Comparison of ENCODE assay signal across 18 cellular contexts in genomic region chr4:26525136-26525535, GRCh38. TPM values are rescaled to one million over a fixed set of nuclear protein-coding genes. Genes with fewer than 3 reads are reported as not detected.
DNase-seq lines count a peak whose midpoint lies in the region; ATAC-seq and TF ChIP-seq lines count a peak whose summit lies in the region.
"Had no signal": no experiment of that assay in that cellular context is flagged by ENCODE, and none has a peak within 500 bp of the region (broad histone marks: within the 10 kb centered on the region; RNA-seq: fewer than 3 reads in every experiment).

No MANE protein-coding gene starts in this region.

- no peaks in the 10 kb centered on the region for H3K79me2 ChIP-seq in mesendoderm (ENCODE audit: control insufficient read depth, insufficient read depth, low read length)

- H3K4me3 ChIP-seq in AG10803 (ENCODE audit: low read length) = no peak overlapping the region
- H3K4me3 ChIP-seq in choroid plexus epithelial cell (ENCODE audit: low read depth, low read length) = no peak overlapping the region
- H3K4me3 ChIP-seq in mesendoderm (ENCODE audit: low read length) = no peak overlapping the region
- H3K4me3 ChIP-seq: lower lobe of right lung, sigmoid colon, SK-N-MC, tibial artery had no signal

- no peaks in the 10 kb centered on the region for H3K4me1 ChIP-seq in mesendoderm (ENCODE audit: control insufficient read depth, low read depth, low read length)
- H3K4me1 ChIP-seq: lower lobe of right lung, tibial artery had no signal

- DNase-seq in AG10803 (ENCODE audit: low read depth) (peak; percentile 75), LHCN-M2 (ENCODE audit: low read depth) (peak; percentile 75), choroid plexus epithelial cell (ENCODE audit: low read depth) (peak; percentile 35), mesendoderm (peak; percentile 14), NCI-H2171 treated with DMSO at 0.1 percent for 48 hours (lab: John Stamatoyannopoulos, UW) (no peak), midbrain (lab: John Stamatoyannopoulos, UW) (no peak)
- no peak for DNase-seq in activated T-cell treated with anti-CD3 and anti-CD28 coated beads, Interleukin-2, amount 50 U/mL, for 48 hours
- DNase-seq: activated CD4-positive, alpha-beta memory T cell treated with anti-CD3 and anti-CD28 coated beads, Interleukin-2, amount 10 ng/mL, durations not matched to agents 7 days and 5 days; DMS153; H9; KBM-7; lower lobe of right lung; NCI-H446; sigmoid colon; stimulated activated CD4-positive, alpha-beta T cell treated with anti-CD3 and anti-CD28 coated beads, Interleukin-4, amount 100 ng/mL, for 1 hour; tibial artery had no signal

- ATAC-seq in HG02763 (IDR thresholded peaks at IDR 0.05; ENCODE audit: unreplicated experiment) = no peak
- ATAC-seq: lower lobe of right lung had no signal

- no peak overlapping the region for H3K27ac ChIP-seq in mesendoderm (ENCODE audit: low read depth, low read length)
- H3K27ac ChIP-seq: lower lobe of right lung, sigmoid colon, SK-N-MC, tibial artery had no signal

- H3K36me3 ChIP-seq in mesendoderm (ENCODE audit: control insufficient read depth, insufficient read depth, low read length) = no peaks in the 10 kb centered on the region
- H3K36me3 ChIP-seq: lower lobe of right lung, sigmoid colon, tibial artery had no signal

- no peak overlapping the region for H3K18ac ChIP-seq in mesendoderm (ENCODE audit: low read length)

- WGBS in mesendoderm (ENCODE audit: extremely low coverage, insufficient coverage, low lambda C conversion rate) = no CpG with 5 or more reads among the region's 1 CpG

- no peak overlapping the region for H4K5ac ChIP-seq in mesendoderm (ENCODE audit: low read length)

- no peak overlapping the region for H3K4me2 ChIP-seq in mesendoderm (ENCODE audit: low read length)

- no peak overlapping the region for H2BK120ac ChIP-seq in mesendoderm (ENCODE audit: low read depth, low read length)

- H3K27me3 ChIP-seq in mesendoderm (ENCODE audit: insufficient read depth, low read length, poor library complexity) = no peaks in the 10 kb centered on the region
- H3K27me3 ChIP-seq: sigmoid colon had no signal

- H3K56ac ChIP-seq in mesendoderm (ENCODE audit: low read length) = no peak overlapping the region

- no peaks in the 10 kb centered on the region for H3K79me1 ChIP-seq in mesendoderm (ENCODE audit: low read length)

- no peak overlapping the region for H2AK5ac ChIP-seq in mesendoderm (ENCODE audit: low read length)

- H2BK5ac ChIP-seq in mesendoderm (ENCODE audit: low read length) = no peak overlapping the region

- H4K8ac ChIP-seq in mesendoderm (ENCODE audit: low read depth, low read length) = no peak overlapping the region

- H3K4ac ChIP-seq in mesendoderm (ENCODE audit: low read depth, low read length) = no peak overlapping the region

- no peak overlapping the region for H2BK15ac ChIP-seq in mesendoderm (replicated peaks; ENCODE audit: low read depth)

- TF ChIP-seq CTCF in AG10803 (conservative IDR thresholded peaks at IDR 0.05; ENCODE audit: low read length) (no peak), choroid plexus epithelial cell (conservative IDR thresholded peaks at IDR 0.05; ENCODE audit: low read depth, low read length) (no peak)

- no peak overlapping the region for H3K9ac ChIP-seq in mesendoderm (ENCODE audit: low read length)

- no peak overlapping the region for H3K23ac ChIP-seq in mesendoderm (ENCODE audit: low read length)

RNA-seq across cellular contexts. Expression of gene CCKAR, which starts 34.9 kb away (rescaled TPM):
- total RNA-seq in LHCN-M2 (2014; rRNA removed) = not detected in 2 replicates
- not detected for polyA plus RNA-seq in LHCN-M2 (2012)
- not detected for polyA plus RNA-seq in mesendoderm (2013, experiment 1 of 2)
- not detected for polyA plus RNA-seq in mesendoderm (2013, experiment 2 of 2)
- total RNA-seq: activated CD4-positive, alpha-beta memory T cell treated with anti-CD3 and anti-CD28 coated beads, Interleukin-2, amount 10 ng/mL, durations not matched to agents 7 days and 5 days; H9; lower lobe of right lung; sigmoid colon had no signal

RNA-seq across cellular contexts. Expression of gene TBC1D19, which starts 58.7 kb away (rescaled TPM):
- 86.3 and 110 TPM in 2 replicates for total RNA-seq in LHCN-M2 (2014; rRNA removed)
- polyA plus RNA-seq in LHCN-M2 (2012) = 21.5 TPM
- 1.7 TPM for polyA plus RNA-seq in mesendoderm (2013, experiment 1 of 2)
- 1.8 TPM for polyA plus RNA-seq in mesendoderm (2013, experiment 2 of 2)

Comparison
In these comparisons a context has a peak if more than half of its experiments do, and no peak if none do; other contexts are left out.
1. DNase-seq: peak in AG10803 (single experiment), LHCN-M2 (single experiment), choroid plexus epithelial cell (single experiment) and mesendoderm (single experiment); none in NCI-H2171 treated with DMSO at 0.1 percent for 48 hours (single experiment), activated T-cell treated with anti-CD3 and anti-CD28 coated beads, Interleukin-2, amount 50 U/mL, for 48 hours (0 of 2) and midbrain (single experiment).